8 cellular contexts compared by ENCODE assay signal in genomic region chr1:35929730-35930592, GRCh38. TPM values are rescaled to one million over a fixed set of nuclear protein-coding genes. Genes with fewer than 3 reads are reported as not detected.
A peak's percentile ranks its signal among the peaks of the same experiment; 100 is the strongest.
DNase-seq lines count a peak whose midpoint lies in the region; ATAC-seq and TF ChIP-seq lines count a peak whose summit lies in the region.

No MANE protein-coding gene starts in this region.

- peak overlapping the region; percentile 81 to 84 for H3K9ac ChIP-seq in duodenal mucosa (ENCODE audit: low read depth in 1 of 2, low read length in 2 of 2)

- no peaks in the 10 kb centered on the region for H3K27me3 ChIP-seq in duodenal mucosa (ENCODE audit: control insufficient read depth in 1 of 2, insufficient read depth in 2 of 2, low read length in 2 of 2)
- H3K27me3 ChIP-seq in right lobe of liver, result no peaks in the 10 kb centered on the region

- no peaks in the 10 kb centered on the region for H3K36me3 Mint-ChIP-seq in activated CD4-positive, alpha-beta T cell treated with anti-CD3 and anti-CD28 coated beads for 36 hours (ENCODE audit: low read depth)

- H3K36me3 ChIP-seq in duodenal mucosa (ENCODE audit: control insufficient read depth in 1 of 2, insufficient read depth in 2 of 2, low read length in 2 of 2) (no peaks in the 10 kb centered on the region), right lobe of liver (no peaks in the 10 kb centered on the region)

- TF ChIP-seq CTCF in right lobe of liver (IDR thresholded peaks at IDR 0.05), result no peak

- H3K4me1 Mint-ChIP-seq in activated CD4-positive, alpha-beta T cell treated with anti-CD3 and anti-CD28 coated beads for 36 hours, result peaks cover 37% of the 10 kb centered on the region

- intact Hi-C loops in activated CD4-positive, alpha-beta T cell treated with anti-CD3 and anti-CD28 coated beads for 36 hours (cut with DNase I, micrococcal nuclease), result loop anchor here in 1 of 2 experiments (2.0 to 10.0 kb wide), 7 partner anchors 123 to 1545 kb away; partner anchors contain the start of genes AGO4, KIAA0319L, NCDN and PSMB2
- intact Hi-C loops in right lobe of liver (cut with DNase I), result no loop called here

- 1% methylated on average over 15 of the region's 15 CpGs for WGBS in right lobe of liver (ENCODE audit: insufficient coverage, low coverage, low lambda C conversion rate, missing lambda C conversion rate)

- H3K9me3 Mint-ChIP-seq in activated CD4-positive, alpha-beta T cell treated with anti-CD3 and anti-CD28 coated beads for 36 hours (ENCODE audit: low read depth), result no peaks in the 10 kb centered on the region

- peak overlapping the region; percentile 98 for H3K27ac ChIP-seq in duodenal mucosa (ENCODE audit: low read depth, low read length)
- peak overlapping the region; percentile 93 to 98 (median 97) for H3K27ac ChIP-seq in right lobe of liver

- POLR2A ChIA-PET in activated CD4-positive, alpha-beta T cell treated with anti-CD3 and anti-CD28 coated beads for 36 hours (lab: Charles Lee), result interaction anchor here (0.9 to 1.2 kb wide), 3 partner anchors 47 to 373 kb away, joined by 3 to 6 read pairs (median 4); partner anchors contain the start of genes AGO1, CLSPN, KIAA0319L and NCDN

- H3K27ac Mint-ChIP-seq in activated CD4-positive, alpha-beta T cell treated with anti-CD3 and anti-CD28 coated beads for 36 hours, result peak overlapping the region; percentile 94

- H3K27me3 Mint-ChIP-seq in activated CD4-positive, alpha-beta T cell treated with anti-CD3 and anti-CD28 coated beads for 36 hours, result no peaks in the 10 kb centered on the region

- H3K4me1 ChIP-seq in duodenal mucosa (ENCODE audit: control insufficient read depth in 1 of 2, insufficient read depth in 2 of 2, low read length in 2 of 2), result peaks cover 14 to 16% of the 10 kb centered on the region in 2 donors
- peaks cover 0 to 31% (median 6%) of the 10 kb centered on the region in 4 donors for H3K4me1 ChIP-seq in right lobe of liver

- H3K4me3 ChIP-seq in duodenal mucosa (ENCODE audit: low read depth in 1 of 2, low read length in 2 of 2), result peak overlapping the region; percentile 80 to 91
- H3K4me3 ChIP-seq in right lobe of liver, result peak overlapping the region; percentile 89 to 90 (median 90)

- DNase-seq in NCI-H2081 (lab: John Stamatoyannopoulos, UW) (peak; percentile 29 to 70), NCI-H2081 treated with DMSO at 0.1 percent for 48 hours (lab: John Stamatoyannopoulos, UW) (no peak), NCI-H1105 (lab: John Stamatoyannopoulos, UW) (peak; percentile 46), right lobe of liver (peak in 2 of 3 donors; percentile 38 to 63)
- DNase-seq in activated CD4-positive, alpha-beta T cell treated with anti-CD3 and anti-CD28 coated beads for 36 hours, result peak; percentile 62
- peak; percentile 1 to 8 for DNase-seq in stimulated activated CD8-positive, alpha-beta memory T cell treated with anti-CD3 and anti-CD28 coated beads, Interleukin-15, amount 100 ng/mL, for 4 hours (ENCODE audit: low read depth in 2 of 2)

- H3K9me3 ChIP-seq in duodenal mucosa (ENCODE audit: control insufficient read depth in 1 of 2, low read length in 2 of 2) (no peaks in the 10 kb centered on the region), right lobe of liver (no peaks in the 10 kb centered on the region)

- peak; percentile 7 for ATAC-seq in activated CD4-positive, alpha-beta T cell treated with anti-CD3 and anti-CD28 coated beads for 36 hours
- peak; percentile 42 to 59 (median 48) for ATAC-seq in right lobe of liver
- no peak for ATAC-seq in GM19463 (IDR thresholded peaks at IDR 0.05; ENCODE audit: unreplicated experiment)

- H3K4me3 Mint-ChIP-seq in activated CD4-positive, alpha-beta T cell treated with anti-CD3 and anti-CD28 coated beads for 36 hours, result peak overlapping the region; percentile 92

- CTCF ChIA-PET in activated CD4-positive, alpha-beta T cell treated with anti-CD3 and anti-CD28 coated beads for 36 hours (lab: Charles Lee), result interaction anchor here (0.8 to 3.6 kb wide), 3 partner anchors 45 to 47 kb away, joined by 3 to 17 read pairs (median 3); partner anchors contain the start of gene AGO1

- no peak for TF ChIP-seq POLR2A in right lobe of liver (IDR thresholded peaks at IDR 0.05)

RNA-seq across cellular contexts. Expression of gene AGO3, which starts 0.9 kb away (rescaled TPM):
- total RNA-seq in activated CD4-positive, alpha-beta T cell treated with anti-CD3 and anti-CD28 coated beads for 36 hours, result 10 to 100 TPM; 23.3 to 33.8 TPM
- total RNA-seq in right lobe of liver, result 10 to 100 TPM in 5 of 6 experiments, 1 to 10 TPM in 1; 7.0 to 16.2 (median 13.1) TPM

RNA-seq across cellular contexts. Expression of gene AGO1, which starts 47.0 kb away (rescaled TPM):
- total RNA-seq in activated CD4-positive, alpha-beta T cell treated with anti-CD3 and anti-CD28 coated beads for 36 hours, result 10 to 100 TPM; 31.5 to 34.6 TPM
- 10 to 100 TPM in 5 of 6 experiments, 1 to 10 TPM in 1; 8.7 to 11.2 (median 10.5) TPM for total RNA-seq in right lobe of liver
